Comparison of ENCODE assay signal across 8 cellular contexts in the genomic region with DNA sequence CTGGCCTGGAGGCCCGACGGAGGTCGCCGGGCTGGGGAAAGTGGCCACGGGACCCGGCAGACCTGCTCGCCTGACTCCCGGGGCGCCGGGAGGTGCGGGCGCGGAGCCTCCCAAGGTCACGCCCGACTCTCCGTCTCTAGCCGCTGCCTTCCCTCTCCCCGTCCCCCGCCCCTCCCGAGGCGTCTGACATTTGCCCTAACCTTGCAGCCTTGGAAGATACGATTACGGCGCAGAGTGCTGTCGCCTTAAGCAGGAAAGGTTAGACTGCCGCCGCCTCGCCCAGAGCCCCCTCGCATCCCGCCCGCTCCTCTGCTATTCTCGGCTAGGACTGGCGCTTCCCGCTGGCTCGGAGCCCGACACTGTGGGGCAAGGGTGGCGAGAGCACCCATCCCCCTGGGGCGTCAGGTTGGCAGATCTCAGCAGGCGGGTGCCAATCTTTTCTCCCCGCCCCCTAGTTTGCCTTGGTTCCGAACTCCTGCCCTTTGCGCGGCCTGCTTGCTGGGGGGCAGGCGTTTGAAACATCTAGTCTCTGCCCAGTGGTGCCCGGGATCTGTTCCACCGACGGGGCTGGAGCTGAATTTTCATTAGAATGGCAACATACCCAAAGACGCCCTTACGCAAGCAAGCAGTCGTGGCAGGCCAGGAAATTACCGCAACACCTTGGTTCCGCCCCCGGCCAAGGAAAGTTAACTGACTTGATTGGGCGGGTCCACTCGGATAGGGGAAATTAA. TPM values are rescaled to one million over a fixed set of nuclear protein-coding genes. Genes with fewer than 3 reads are reported as not detected.
DNase-seq lines count a peak whose midpoint lies in the region; ATAC-seq and FAIRE-seq lines count a peak whose summit lies in the region.

No MANE protein-coding gene starts in this region.

- intact Hi-C loops in cardiac septum (cut with DNase I) = loop anchor here (10.0 kb wide), 1 partner anchor 229 kb away; a partner anchor contains a TSS
- intact Hi-C loops in posterior vena cava (cut with DNase I) = no loop called here

- H3K36me3 ChIP-seq in SK-N-MC (ENCODE audit: insufficient read depth, low read length) = no peaks in the 10 kb centered on the region

- peak; percentile 86 for DNase-seq in DMS 273 (lab: John Stamatoyannopoulos, UW; ENCODE audit: unreplicated experiment)
- peak; percentile 28 for DNase-seq in HTR-8/SVneo (ENCODE audit: insufficient read length, low spot score)
- no peak for DNase-seq in SK-N-MC (ENCODE audit: low read depth, low spot score)
- peak; percentile 73 to 82 for DNase-seq in activated naive CD4-positive, alpha-beta T cell treated with anti-CD3 and anti-CD28 coated beads, Interleukin-2, amount 50 U/mL, for 72 hours (ENCODE audit: low spot score in 2 of 2)
- DNase-seq in cardiac septum (ENCODE audit: low spot score) = peak; percentile 91
- peak; percentile 87 for DNase-seq in posterior vena cava (ENCODE audit: low spot score)
- peak; percentile 71 for DNase-seq in urothelium cell line (ENCODE audit: low spot score)

- no peak for FAIRE-seq in HTR-8/SVneo (lab: Jason Lieb, UNC)
- no peak for FAIRE-seq in urothelium cell line (lab: Jason Lieb, UNC)

- H3K9me3 Mint-ChIP-seq in activated naive CD4-positive, alpha-beta T cell treated with anti-CD3 and anti-CD28 coated beads, Interleukin-2, amount 50 U/mL, for 72 hours = no peaks in the 10 kb centered on the region

- no peak overlapping the region for H3K27ac ChIP-seq in SK-N-MC

- H3K4me3 ChIP-seq in SK-N-MC = peak overlapping the region; percentile 58

- no peaks in the 10 kb centered on the region for H3K9me3 ChIP-seq in SK-N-MC (ENCODE audit: low read depth, low read length)

- H3K27ac Mint-ChIP-seq in activated naive CD4-positive, alpha-beta T cell treated with anti-CD3 and anti-CD28 coated beads, Interleukin-2, amount 50 U/mL, for 72 hours = peak overlapping the region; percentile 97 to 100

- ATAC-seq in GM21447 (IDR thresholded peaks at IDR 0.05; ENCODE audit: unreplicated experiment) = peak; percentile 41
- peak; percentile 67 to 73 for ATAC-seq in activated naive CD4-positive, alpha-beta T cell treated with anti-CD3 and anti-CD28 coated beads, Interleukin-2, amount 50 U/mL, for 72 hours

- peaks cover 6 to 32% of the 10 kb centered on the region in 2 donors for H3K36me3 Mint-ChIP-seq in activated naive CD4-positive, alpha-beta T cell treated with anti-CD3 and anti-CD28 coated beads, Interleukin-2, amount 50 U/mL, for 72 hours

- no peak overlapping the region for H3K9ac ChIP-seq in SK-N-MC (ENCODE audit: insufficient read length)

RNA-seq across cellular contexts. Expression of a gene that starts 0.8 kb away (rescaled TPM):
- 10 to 100 TPM; 14.0 to 52.1 TPM for total RNA-seq in activated naive CD4-positive, alpha-beta T cell treated with anti-CD3 and anti-CD28 coated beads, Interleukin-2, amount 50 U/mL, for 72 hours
- total RNA-seq in cardiac septum (199 TPM), posterior vena cava (10 to 100 TPM; 36.0 to 48.5 TPM)
